ENCODE assay signal across 13 cellular contexts in the genomic region with DNA sequence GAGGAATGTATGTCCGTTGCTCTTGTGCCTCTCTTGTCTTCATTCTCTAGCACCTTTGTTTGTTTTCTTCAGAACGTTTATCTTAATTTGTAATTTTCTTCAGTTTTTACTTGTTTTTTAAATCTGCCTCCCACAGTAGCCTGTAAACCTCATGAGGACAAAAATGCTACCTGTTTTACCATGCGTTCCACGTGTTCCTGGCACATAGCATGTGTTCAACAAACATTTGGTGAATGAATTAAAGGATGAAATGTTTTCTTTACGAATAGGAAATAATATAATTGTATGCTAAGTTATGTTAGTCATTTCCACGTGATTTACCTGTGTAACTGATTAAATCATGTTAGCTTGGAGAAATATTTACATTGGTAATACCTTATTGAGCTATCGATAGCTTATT. TPM values are rescaled to one million over a fixed set of nuclear protein-coding genes. Genes with fewer than 3 reads are reported as not detected.
DNase-seq lines count a peak whose midpoint lies in the region; ATAC-seq, FAIRE-seq and TF ChIP-seq lines count a peak whose summit lies in the region.
"Had no signal": no experiment of that assay in that cellular context is flagged by ENCODE, and none has a peak within 500 bp of the region (broad histone marks: within the 10 kb centered on the region; RNA-seq: fewer than 3 reads in every experiment).

No MANE protein-coding gene starts in this region.

- H3K27ac Mint-ChIP-seq in central memory CD8-positive, alpha-beta T cell (ENCODE audit: low read depth): peak overlapping the region; percentile 27
- peak overlapping the region; percentile 94 to 100 for H3K27ac Mint-ChIP-seq in natural killer cell treated with Interleukin-12 subunit alpha and Interleukin-12 subunit beta and Interleukin-15 and Interleukin-18, amount 100 ng/mL, for 72 hours

- DNase-seq in GM06990 (ENCODE audit: extremely low read depth, insufficient read length): no peak
- DNase-seq in LNCaP clone FGC (ENCODE audit: low read depth): no peak
- no peak for DNase-seq in central memory CD8-positive, alpha-beta T cell (ENCODE audit: low spot score in 2 of 2)
- DNase-seq in natural killer cell treated with Interleukin-12 subunit alpha and Interleukin-12 subunit beta and Interleukin-15 and Interleukin-18, amount 100 ng/mL, for 72 hours (ENCODE audit: low spot score): no peak
- DNase-seq in stimulated activated CD4-positive, alpha-beta T cell treated with anti-CD3 and anti-CD28 coated beads, Interleukin-15, amount 100 ng/mL, for 24 hours: no peak
- no peak for DNase-seq in NCI-H2029 (lab: John Stamatoyannopoulos, UW)
- no peak for DNase-seq in D721Med (ENCODE audit: insufficient read length, low spot score)
- DNase-seq in AG08395 (ENCODE audit: low spot score): no peak
- DNase-seq: GDM1; NCI-H526 treated with DMSO at 0.1 percent for 48 hours; stimulated activated CD4-positive, alpha-beta T cell treated with anti-CD3 and anti-CD28 coated beads, Interleukin-2, amount 100 ng/mL, for 48 hours; thyroid gland; WERI-Rb-1 had no signal

- H3K4me3 ChIP-seq in GM06990 (replicated peaks; ENCODE audit: low read depth, low read length): peak overlapping the region; percentile 98
- H3K4me3 ChIP-seq in LNCaP clone FGC (ENCODE audit: low read depth, low read length): peak overlapping the region; percentile 96
- H3K4me3 ChIP-seq: thyroid gland had no signal

- H3K36me3 Mint-ChIP-seq in central memory CD8-positive, alpha-beta T cell (ENCODE audit: insufficient read depth): peaks cover 34% of the 10 kb centered on the region
- H3K36me3 Mint-ChIP-seq in natural killer cell treated with Interleukin-12 subunit alpha and Interleukin-12 subunit beta and Interleukin-15 and Interleukin-18, amount 100 ng/mL, for 72 hours: peaks cover 39% of the 10 kb centered on the region

- H3K27me3 Mint-ChIP-seq in central memory CD8-positive, alpha-beta T cell: no peaks in the 10 kb centered on the region
- no peaks in the 10 kb centered on the region for H3K27me3 Mint-ChIP-seq in natural killer cell treated with Interleukin-12 subunit alpha and Interleukin-12 subunit beta and Interleukin-15 and Interleukin-18, amount 100 ng/mL, for 72 hours

- TF ChIP-seq CTCF in GM06990 (IDR thresholded peaks at IDR 0.05; ENCODE audit: insufficient read depth, low read length, poor library complexity, severe bottlenecking) (no peak), LNCaP clone FGC (IDR thresholded peaks at IDR 0.05; ENCODE audit: control insufficient read depth, extremely low read depth, insufficient read depth) (no peak), D721Med (IDR thresholded peaks at IDR 0.05; ENCODE audit: insufficient read depth, missing control alignments) (no peak)

- peak overlapping the region; percentile 93 for H3K4me3 Mint-ChIP-seq in central memory CD8-positive, alpha-beta T cell
- peak overlapping the region; percentile 100 for H3K4me3 Mint-ChIP-seq in natural killer cell treated with Interleukin-12 subunit alpha and Interleukin-12 subunit beta and Interleukin-15 and Interleukin-18, amount 100 ng/mL, for 72 hours

- H3K4me1 Mint-ChIP-seq in central memory CD8-positive, alpha-beta T cell: peaks cover 73% of the 10 kb centered on the region
- peaks cover 48 to 68% of the 10 kb centered on the region in 2 donors for H3K4me1 Mint-ChIP-seq in natural killer cell treated with Interleukin-12 subunit alpha and Interleukin-12 subunit beta and Interleukin-15 and Interleukin-18, amount 100 ng/mL, for 72 hours (ENCODE audit: low read depth in 2 of 2)

- FAIRE-seq in D721Med (lab: Jason Lieb, UNC): no peak

- ATAC-seq in central memory CD8-positive, alpha-beta T cell (replicated peaks; ENCODE audit: extremely low read depth, poor library complexity, severe bottlenecking): no peak
- no peak for ATAC-seq in natural killer cell treated with Interleukin-12 subunit alpha and Interleukin-12 subunit beta and Interleukin-15 and Interleukin-18, amount 100 ng/mL, for 72 hours

- peaks cover 7% of the 10 kb centered on the region for H3K9me3 Mint-ChIP-seq in central memory CD8-positive, alpha-beta T cell
- H3K9me3 Mint-ChIP-seq in natural killer cell treated with Interleukin-12 subunit alpha and Interleukin-12 subunit beta and Interleukin-15 and Interleukin-18, amount 100 ng/mL, for 72 hours: peaks cover 5% of the 10 kb centered on the region

- peaks cover 2% of the 10 kb centered on the region; the same call in 1 of the 2 replicates for H3K36me3 ChIP-seq in GM06990 (ENCODE audit: control insufficient read depth, insufficient read depth, low read length)
- H3K36me3 ChIP-seq: thyroid gland had no signal

- no peaks in the 10 kb centered on the region for H3K27me3 ChIP-seq in GM06990 (replicated peaks; ENCODE audit: control insufficient read depth, insufficient read depth, low read length)
- H3K27me3 ChIP-seq: thyroid gland had no signal

RNA-seq across cellular contexts. Expression of a gene that starts 2.2 kb away (rescaled TPM):
- 100 to 1,000 TPM in 1 of 2 donors, 10 to 100 TPM in 1; 82.3 to 128 TPM for total RNA-seq in natural killer cell treated with Interleukin-12 subunit alpha and Interleukin-12 subunit beta and Interleukin-15 and Interleukin-18, amount 100 ng/mL, for 72 hours
